ENCODE assay signal across 34 cellular contexts in genomic region chr1:24547195-24547594, GRCh38. TPM values are rescaled to one million over a fixed set of nuclear protein-coding genes. Genes with fewer than 3 reads are reported as not detected.
"Had no signal": no experiment of that assay in that cellular context is flagged by ENCODE, and none has a peak within 500 bp of the region (broad histone marks: within the 10 kb centered on the region; RNA-seq: fewer than 3 reads in every experiment).

No MANE protein-coding gene starts in this region.

- H3K9me3 ChIP-seq: ascending aorta, gastroesophageal sphincter, psoas muscle, sigmoid colon, suprapubic skin, tibial artery had no signal

- H3K4me3 ChIP-seq: ascending aorta, cardiac muscle cell, gastroesophageal sphincter, hepatocyte, psoas muscle, sigmoid colon, suprapubic skin, tibial artery had no signal

- H3K36me3 ChIP-seq: ascending aorta, cardiac muscle cell, gastroesophageal sphincter, sigmoid colon, suprapubic skin, tibial artery had no signal

- DNase-seq: activated CD4-positive, alpha-beta memory T cell treated with anti-CD3 and anti-CD28 coated beads, Interleukin-2, amount 10 ng/mL, durations not matched to agents 7 days and 5 days; activated CD4-positive, alpha-beta T cell treated with anti-CD3 and anti-CD28 coated beads, Interleukin-2, amount 10 ng/mL, durations not matched to agents 24 days and 14 days; activated gamma-delta T cell; activated naive CD4-positive, alpha-beta T cell treated with anti-CD3 and anti-CD28 coated beads, Interleukin-2, amount 10 ng/mL, durations not matched to agents 7 days and 5 days; activated naive CD8-positive, alpha-beta T cell treated with anti-CD3 and anti-CD28 coated beads, Interleukin-2, amount 10 ng/mL, durations not matched to agents 7 days and 5 days; activated T-cell treated with anti-CD3 and anti-CD28 coated beads for 4 hours; activated T-cell treated with anti-CD3 and anti-CD28 coated beads, Interleukin-2, amount 50 U/mL, for 72 hours; cortex of kidney; islet precursor cell; left colon; mammary epithelial cell; naive B cell; nucleus accumbens; psoas muscle; sigmoid colon; small intestine; stimulated activated CD4-positive, alpha-beta T cell treated with anti-CD3 and anti-CD28 coated beads, Interleukin-1b, Interleukin-23, amount 100 ng/mL, for 48 hours; stimulated activated CD4-positive, alpha-beta T cell treated with anti-CD3 and anti-CD28 coated beads, Interleukin-4, amount 100 ng/mL, for 4 hours; stimulated activated naive B cell treated with anti-CD40 and anti-IgM and Interleukin-4, amounts not matched to agents 10 μg/mL and 1 μg/mL and 100 μg/mL, for 72 hours; T-helper 2 cell; tibial artery had no signal

- H3K9me3 Mint-ChIP-seq: activated CD4-positive, alpha-beta memory T cell treated with anti-CD3 and anti-CD28 coated beads, Interleukin-2, amount 10 ng/mL, durations not matched to agents 7 days and 5 days; activated CD4-positive, alpha-beta T cell treated with anti-CD3 and anti-CD28 coated beads, Interleukin-2, amount 10 ng/mL, durations not matched to agents 24 days and 14 days; activated naive CD4-positive, alpha-beta T cell treated with anti-CD3 and anti-CD28 coated beads, Interleukin-2, amount 10 ng/mL, durations not matched to agents 7 days and 5 days; activated naive CD8-positive, alpha-beta T cell treated with anti-CD3 and anti-CD28 coated beads, Interleukin-2, amount 10 ng/mL, durations not matched to agents 7 days and 5 days; activated T-cell treated with anti-CD3 and anti-CD28 coated beads, Interleukin-2, amount 50 U/mL, for 72 hours; naive B cell; stimulated activated naive B cell treated with anti-CD40 and anti-IgM and Interleukin-4, amounts not matched to agents 10 μg/mL and 1 μg/mL and 100 μg/mL, for 72 hours had no signal

- H3K27ac ChIP-seq: ascending aorta, cardiac muscle cell, gastroesophageal sphincter, hepatocyte, parathyroid adenoma, psoas muscle, sigmoid colon, suprapubic skin, tibial artery had no signal

- ATAC-seq: activated CD4-positive, CD25-positive, alpha-beta regulatory T cell treated with anti-CD3 and anti-CD28 coated beads, Interleukin-2, amount 50 U/mL, for 24 hours; activated T-cell treated with anti-CD3 and anti-CD28 coated beads, Interleukin-2, amount 50 U/mL, for 72 hours; gastroesophageal sphincter; left colon; psoas muscle; stimulated activated naive B cell treated with anti-CD40 and anti-IgM and Interleukin-4, amounts not matched to agents 10 μg/mL and 1 μg/mL and 100 μg/mL, for 72 hours had no signal

- H3K27ac Mint-ChIP-seq: activated CD4-positive, alpha-beta memory T cell treated with anti-CD3 and anti-CD28 coated beads, Interleukin-2, amount 10 ng/mL, durations not matched to agents 7 days and 5 days; activated CD4-positive, alpha-beta T cell treated with anti-CD3 and anti-CD28 coated beads, Interleukin-2, amount 10 ng/mL, durations not matched to agents 24 days and 14 days; activated naive CD4-positive, alpha-beta T cell treated with anti-CD3 and anti-CD28 coated beads, Interleukin-2, amount 10 ng/mL, durations not matched to agents 7 days and 5 days; activated naive CD8-positive, alpha-beta T cell treated with anti-CD3 and anti-CD28 coated beads, Interleukin-2, amount 10 ng/mL, durations not matched to agents 7 days and 5 days; activated T-cell treated with anti-CD3 and anti-CD28 coated beads, Interleukin-2, amount 50 U/mL, for 72 hours; brain; mesothelial cell of epicardium had no signal

- H2AFZ ChIP-seq: hepatocyte, parathyroid adenoma had no signal

- H3K4me1 ChIP-seq: ascending aorta, gastroesophageal sphincter, parathyroid adenoma, sigmoid colon, suprapubic skin, tibial artery had no signal

- H3K9ac ChIP-seq: parathyroid adenoma had no signal

- H3K4me2 ChIP-seq: hepatocyte had no signal

- H3K4me3 Mint-ChIP-seq: activated CD4-positive, alpha-beta memory T cell treated with anti-CD3 and anti-CD28 coated beads, Interleukin-2, amount 10 ng/mL, durations not matched to agents 7 days and 5 days; activated CD4-positive, alpha-beta T cell treated with anti-CD3 and anti-CD28 coated beads, Interleukin-2, amount 10 ng/mL, durations not matched to agents 24 days and 14 days; activated naive CD4-positive, alpha-beta T cell treated with anti-CD3 and anti-CD28 coated beads, Interleukin-2, amount 10 ng/mL, durations not matched to agents 7 days and 5 days; activated naive CD8-positive, alpha-beta T cell treated with anti-CD3 and anti-CD28 coated beads, Interleukin-2, amount 10 ng/mL, durations not matched to agents 7 days and 5 days; activated T-cell treated with anti-CD3 and anti-CD28 coated beads, Interleukin-2, amount 50 U/mL, for 72 hours; brain; mesothelial cell of epicardium; stimulated activated naive B cell treated with anti-CD40 and anti-IgM and Interleukin-4, amounts not matched to agents 10 μg/mL and 1 μg/mL and 100 μg/mL, for 72 hours had no signal

- H3K79me2 ChIP-seq: hepatocyte, parathyroid adenoma had no signal

- H3K27me3 ChIP-seq: ascending aorta, cardiac muscle cell, hepatocyte, sigmoid colon had no signal

- H3K27me3 Mint-ChIP-seq: naive B cell; stimulated activated naive B cell treated with anti-CD40 and anti-IgM and Interleukin-4, amounts not matched to agents 10 μg/mL and 1 μg/mL and 100 μg/mL, for 72 hours had no signal

RNA-seq across cellular contexts. Expression of gene NCMAP, which starts 8.7 kb away (rescaled TPM):
- total RNA-seq: activated CD4-positive, alpha-beta memory T cell treated with anti-CD3 and anti-CD28 coated beads, Interleukin-2, amount 10 ng/mL, durations not matched to agents 7 days and 5 days; activated CD4-positive, alpha-beta T cell treated with anti-CD3 and anti-CD28 coated beads, Interleukin-2, amount 10 ng/mL, durations not matched to agents 24 days and 14 days; ascending aorta; cardiac muscle cell; endothelial cell of umbilical vein; fibroblast of lung; fibroblast of villous mesenchyme; psoas muscle; sigmoid colon had no signal
- polyA plus RNA-seq: cardiac muscle cell, endothelial cell of umbilical vein, fibroblast of lung, neural cell had no signal
